1 cellular context compared by ENCODE assay signal in genomic region chr2:74958277-74959105, GRCh38.
A peak's percentile ranks its signal among the peaks of the same experiment; 100 is the strongest.
TF ChIP-seq lines count a peak whose summit lies in the region.

Gene POLE4, plus strand, starts transcription at chr2:74958643. Its CDS starts 37 bp downstream, at chr2:74958680.

TF ChIP-seq in HepG2, 621 proteins besides CTCF, POLR2A, EP300 and RAD21 (continued from another document and continues in another):
- TF ChIP-seq PRDM4 (CRISPR knock-in tag; IDR thresholded peaks at IDR 0.05; ENCODE audit: borderline replicate concordance) (peak; percentile 59), MTA3 (CRISPR knock-in tag; IDR thresholded peaks at IDR 0.05) (0 out of 2 replicates have a peak, but pooled peaks have one; percentile 24), REXO4 (CRISPR knock-in tag; IDR thresholded peaks at IDR 0.05; ENCODE audit: borderline replicate concordance) (peak; percentile 85), PBX3 (CRISPR knock-in tag; IDR thresholded peaks at IDR 0.05; ENCODE audit: borderline replicate concordance) (no peak; the same call in none of the 2 replicates), NCOA1 (CRISPR knock-in tag; IDR thresholded peaks at IDR 0.05) (peak; percentile 89; the same call in 1 of the 2 replicates), HNF4G (IDR thresholded peaks at IDR 0.05; ENCODE audit: borderline replicate concordance, low read depth, low read length) (no peak), HNF4G (CRISPR knock-in tag; IDR thresholded peaks at IDR 0.05; ENCODE audit: borderline replicate concordance, low read depth) (peak; percentile 81), ZNF770 (CRISPR knock-in tag; IDR thresholded peaks at IDR 0.05) (peak; percentile 91), ZNF510 (CRISPR knock-in tag; IDR thresholded peaks at IDR 0.05; ENCODE audit: low read depth) (peak; percentile 88), ZC3H4 (CRISPR knock-in tag; IDR thresholded peaks at IDR 0.05; ENCODE audit: borderline replicate concordance) (0 out of 2 replicates have a peak, but pooled peaks have one; percentile 58), ZNF253 (CRISPR knock-in tag; IDR thresholded peaks at IDR 0.05; ENCODE audit: borderline replicate concordance) (peak; percentile 96; the same call in 1 of the 2 replicates), ARID2 (CRISPR knock-in tag; IDR thresholded peaks at IDR 0.05; ENCODE audit: borderline replicate concordance) (peak; percentile 99), PAF1 (CRISPR knock-in tag; IDR thresholded peaks at IDR 0.05) (no peak), ZFP36L1 (CRISPR knock-in tag; IDR thresholded peaks at IDR 0.05) (peak; percentile 93), ZNF660 (CRISPR knock-in tag; IDR thresholded peaks at IDR 0.05; ENCODE audit: borderline replicate concordance, low read depth) (no peak; the same call in 1 of the 2 replicates), HNF1A (IDR thresholded peaks at IDR 0.05; ENCODE audit: low read depth) (no peak), HNF1A (CRISPR knock-in tag; IDR thresholded peaks at IDR 0.05; ENCODE audit: borderline replicate concordance) (peak; percentile 72), ZNF572 (CRISPR knock-in tag; IDR thresholded peaks at IDR 0.05) (peak; percentile 88), ZNF101 (CRISPR knock-in tag; IDR thresholded peaks at IDR 0.05; ENCODE audit: borderline replicate concordance, low read depth) (peak; percentile 96), ZNF225 (CRISPR knock-in tag; IDR thresholded peaks at IDR 0.05) (peak; percentile 95), SNAPC4 (CRISPR knock-in tag; IDR thresholded peaks at IDR 0.05) (peak; percentile 98), ZBTB34 (CRISPR knock-in tag; IDR thresholded peaks at IDR 0.05) (peak; percentile 81), ZNF7 (CRISPR knock-in tag; IDR thresholded peaks at IDR 0.05) (peak; percentile 16; the same call in 1 of the 2 replicates), KDM3A (CRISPR knock-in tag; IDR thresholded peaks at IDR 0.05; ENCODE audit: low read depth) (peak; percentile 82), GPBP1L1 (CRISPR knock-in tag; IDR thresholded peaks at IDR 0.05) (no peak), YY1 (IDR thresholded peaks at IDR 0.05; ENCODE audit: insufficient read depth, insufficient replicate concordance, low read depth, low read length) (peak; percentile 96), ZBTB2 (CRISPR knock-in tag; IDR thresholded peaks at IDR 0.05; ENCODE audit: low read depth) (peak; percentile 90), HCFC1 (IDR thresholded peaks at IDR 0.05; ENCODE audit: low read depth, low read length) (0 out of 2 replicates have a peak, but pooled peaks have one; percentile 9), ZKSCAN5 (CRISPR knock-in tag; IDR thresholded peaks at IDR 0.05) (no peak), MTF1 (CRISPR knock-in tag; IDR thresholded peaks at IDR 0.05) (peak; percentile 95), TEF (CRISPR knock-in tag; IDR thresholded peaks at IDR 0.05) (peak; percentile 85; the same call in 1 of the 2 replicates), ZMAT5 (CRISPR knock-in tag; IDR thresholded peaks at IDR 0.05; ENCODE audit: borderline replicate concordance, low read depth) (no peak), CAMTA2 (CRISPR knock-in tag; IDR thresholded peaks at IDR 0.05; ENCODE audit: borderline replicate concordance) (peak; percentile 97), MAFG (CRISPR knock-in tag; IDR thresholded peaks at IDR 0.05) (no peak), ZNF816 (CRISPR knock-in tag; IDR thresholded peaks at IDR 0.05; ENCODE audit: borderline replicate concordance) (peak; percentile 99), ZNF619 (CRISPR knock-in tag; IDR thresholded peaks at IDR 0.05) (peak; percentile 79; the same call in 1 of the 2 replicates), NFE2L1 (CRISPR knock-in tag; IDR thresholded peaks at IDR 0.05; ENCODE audit: borderline replicate concordance) (peak; percentile 91; the same call in 1 of the 2 replicates), NR1H2 (CRISPR knock-in tag; IDR thresholded peaks at IDR 0.05; ENCODE audit: borderline replicate concordance, low read depth) (peak; percentile 96)
